In genomic region chr11:33376331-33377099, GRCh38 we compare ENCODE assay signal across 9 cellular contexts. TPM values are rescaled to one million over a fixed set of nuclear protein-coding genes. Genes with fewer than 3 reads are reported as not detected.
DNase-seq lines count a peak whose midpoint lies in the region; ATAC-seq and TF ChIP-seq lines count a peak whose summit lies in the region.
"Had no signal": no experiment of that assay in that cellular context is flagged by ENCODE, and none has a peak within 500 bp of the region (broad histone marks: within the 10 kb centered on the region; RNA-seq: fewer than 3 reads in every experiment).

No MANE protein-coding gene starts in this region.

- ATAC-seq in HG02970 (IDR thresholded peaks at IDR 0.05; ENCODE audit: low FRiP score, unreplicated experiment), result no peak

- DNase-seq in NCI-H1417 (lab: John Stamatoyannopoulos, UW) (peak; percentile 61 to 79 (median 69)), NCI-H1417 treated with DMSO at 0.1 percent for 48 hours (lab: John Stamatoyannopoulos, UW) (no peak), NCI-H69 (lab: John Stamatoyannopoulos, UW) (peak; percentile 82), fibroblast of the aortic adventitia (ENCODE audit: low read depth) (no peak), retina (peak; percentile 61), NCI-H226 (no peak)
- DNase-seq in stimulated activated CD4-positive, alpha-beta T cell treated with anti-CD3 and anti-CD28 coated beads, Interleukin-4, amount 100 ng/mL, for 4 hours, result no peak
- DNase-seq: T-cell had no signal

- peak overlapping the region; percentile 68 for H3K4me3 ChIP-seq in fibroblast of the aortic adventitia (ENCODE audit: low read depth, low read length)

- TF ChIP-seq CTCF in fibroblast of the aortic adventitia (IDR thresholded peaks at IDR 0.05; ENCODE audit: insufficient read depth, low read length), result no peak

RNA-seq across cellular contexts. Expression of gene KIAA1549L, which starts 0.6 kb away (rescaled TPM):
- total RNA-seq in fibroblast of the aortic adventitia (ENCODE audit: low replicate concordance), result 2.9 and 10.6 TPM in 2 replicates

Comparison
In these comparisons a context has a peak if more than half of its experiments do, and no peak if none do; other contexts are left out.
1. DNase-seq: peak in NCI-H1417 (3 of 3), NCI-H69 (single experiment) and retina (single experiment); none in NCI-H1417 treated with DMSO at 0.1 percent for 48 hours (single experiment), fibroblast of the aortic adventitia (single experiment), NCI-H226 (single experiment) and stimulated activated CD4-positive, alpha-beta T cell treated with anti-CD3 and anti-CD28 coated beads, Interleukin-4, amount 100 ng/mL, for 4 hours (0 of 2).